ENCODE assay signal across 30 cellular contexts in the genomic region with DNA sequence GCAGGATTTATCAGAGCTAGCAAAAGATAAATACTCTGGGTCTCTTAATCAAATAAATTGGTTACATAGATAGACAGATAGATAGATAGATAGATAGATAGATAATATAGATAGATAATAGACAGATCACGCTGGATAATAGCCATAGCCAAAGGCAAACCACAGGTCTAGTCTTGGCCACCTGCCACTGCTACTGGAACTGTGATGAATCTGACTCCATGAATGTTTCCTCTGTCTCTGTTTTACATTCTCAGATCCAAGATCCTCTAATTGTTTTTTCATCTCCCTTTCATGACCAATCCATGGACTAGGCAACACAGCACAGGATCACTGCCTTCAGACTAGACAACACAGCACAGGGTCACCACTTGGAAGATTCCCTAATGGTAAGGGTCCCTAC.
DNase-seq lines count a peak whose midpoint lies in the region; FAIRE-seq and TF ChIP-seq lines count a peak whose summit lies in the region.
"Had no signal": no experiment of that assay in that cellular context is flagged by ENCODE, and none has a peak within 500 bp of the region (broad histone marks: within the 10 kb centered on the region; RNA-seq: fewer than 3 reads in every experiment).

No MANE protein-coding gene starts in this region.

- dilution Hi-C loops in keratinocyte (cut with MboI; ENCODE audit: extremely low pct_ligation_motif_present, low sequenced_read_pairs) = no loop called here

- no peak overlapping the region for H3K4me3 ChIP-seq in keratinocyte (ENCODE audit: control insufficient read depth in 2 of 3, extremely low read depth in 1 of 3, insufficient read depth in 2 of 3, low read depth in 1 of 3, low read length in 3 of 3)
- H3K4me3 ChIP-seq: GM23248, ovary, PC-9 had no signal

- peaks cover 1% of the 10 kb centered on the region for H3K27me3 Mint-ChIP-seq in activated CD4-positive, alpha-beta T cell treated with anti-CD3 and anti-CD28 coated beads, Interleukin-2, amount 10 ng/mL, durations not matched to agents 7 days and 5 days
- H3K27me3 Mint-ChIP-seq: IgD-negative memory B cell; stimulated activated memory B cell treated with anti-CD40 and anti-IgM and Interleukin-4, amounts not matched to agents 10 μg/mL and 1 μg/mL and 100 μg/mL, for 72 hours; type B pancreatic cell had no signal

- no peaks in the 10 kb centered on the region for H3K9me3 Mint-ChIP-seq in activated CD4-positive, alpha-beta T cell treated with anti-CD3 and anti-CD28 coated beads, Interleukin-2, amount 10 ng/mL, durations not matched to agents 7 days and 5 days
- H3K9me3 Mint-ChIP-seq: activated T-helper 2 cell treated with anti-CD3 and anti-CD28 coated beads, Interferon-gamma antibody, Interleukin-2, Interleukin-4, amounts not matched to agents 10 μg/mL and 5 μg/mL and 100 μg/mL, durations not matched to agents 14 hours and 24 hours and 36 hours; IgD-negative memory B cell; stimulated activated memory B cell treated with anti-CD40 and anti-IgM and Interleukin-4, amounts not matched to agents 10 μg/mL and 1 μg/mL and 100 μg/mL, for 72 hours; type B pancreatic cell had no signal

- peak; percentile 0 for DNase-seq in NCI-H146 (lab: John Stamatoyannopoulos, UW)
- no peak for DNase-seq in NCI-H146 treated with DMSO at 0.1 percent for 48 hours (lab: John Stamatoyannopoulos, UW; ENCODE audit: unreplicated experiment)
- DNase-seq in NCI-H446 treated with DMSO at 0.1 percent for 48 hours (lab: John Stamatoyannopoulos, UW) = peak; percentile 30
- peak; percentile 31 for DNase-seq in astrocyte of the hippocampus (ENCODE audit: low read depth, low spot score)
- no peak for DNase-seq in keratinocyte (ENCODE audit: low read depth, low spot score)
- no peak for DNase-seq in stimulated activated CD4-positive, alpha-beta T cell treated with anti-CD3 and anti-CD28 coated beads, Interleukin-2, amount 100 ng/mL, for 24 hours
- no peak for DNase-seq in activated CD4-positive, alpha-beta T cell treated with anti-CD3 and anti-CD28 coated beads, Interleukin-2, amount 10 ng/mL, durations not matched to agents 7 days and 5 days
- DNase-seq in activated T-cell treated with anti-CD3 and anti-CD28 coated beads for 4 hours = no peak
- DNase-seq: 8988T; activated CD4-positive, alpha-beta T cell treated with anti-CD3 and anti-CD28 coated beads for 36 hours; activated CD8-positive, alpha-beta T cell treated with anti-CD3 and anti-CD28 coated beads, Interleukin-2, amount 10 ng/mL, durations not matched to agents 7 days and 5 days; activated naive CD4-positive, alpha-beta T cell treated with anti-CD3 and anti-CD28 coated beads, Interleukin-2, amount 50 U/mL, for 16 hours; Calu3; DND-41; effector CD4-positive, alpha-beta T cell; GF-D8; GM23248; hypothalamus; left colon; NCI-H1092 treated with DMSO at 0.1 percent for 48 hours; NCI-H2081; ovary; PC-9; SW 1271; T-helper 9 cell had no signal

- H3K36me3 ChIP-seq in keratinocyte (ENCODE audit: control insufficient read depth in 2 of 2, extremely low read depth in 1 of 2, insufficient read depth in 2 of 2, low read length in 2 of 2) = no peaks in the 10 kb centered on the region
- H3K36me3 ChIP-seq: ovary had no signal

- H2AFZ ChIP-seq in keratinocyte (ENCODE audit: control insufficient read depth, low read length) = no peak overlapping the region
- H2AFZ ChIP-seq: GM23248 had no signal

- POLR2A ChIA-PET in activated CD4-positive, alpha-beta T cell treated with anti-CD3 and anti-CD28 coated beads, Interleukin-2, amount 10 ng/mL, durations not matched to agents 7 days and 5 days (lab: Charles Lee) = no interaction called here

- no peak overlapping the region for H3K27ac ChIP-seq in keratinocyte (ENCODE audit: control insufficient read depth, insufficient read depth, low read length)
- H3K27ac ChIP-seq: GM23248, ovary, PC-9 had no signal

- no peaks in the 10 kb centered on the region for H3K4me1 Mint-ChIP-seq in activated CD4-positive, alpha-beta T cell treated with anti-CD3 and anti-CD28 coated beads, Interleukin-2, amount 10 ng/mL, durations not matched to agents 7 days and 5 days
- H3K4me1 Mint-ChIP-seq: activated CD4-positive, alpha-beta T cell treated with anti-CD3 and anti-CD28 coated beads for 36 hours; IgD-negative memory B cell; stimulated activated memory B cell treated with anti-CD40 and anti-IgM and Interleukin-4, amounts not matched to agents 10 μg/mL and 1 μg/mL and 100 μg/mL, for 72 hours had no signal

- H3K36me3 Mint-ChIP-seq in activated CD4-positive, alpha-beta T cell treated with anti-CD3 and anti-CD28 coated beads, Interleukin-2, amount 10 ng/mL, durations not matched to agents 7 days and 5 days (ENCODE audit: low read depth) = no peaks in the 10 kb centered on the region
- H3K36me3 Mint-ChIP-seq: IgD-negative memory B cell; stimulated activated memory B cell treated with anti-CD40 and anti-IgM and Interleukin-4, amounts not matched to agents 10 μg/mL and 1 μg/mL and 100 μg/mL, for 72 hours; type B pancreatic cell had no signal

- H3K4me1 ChIP-seq in keratinocyte (ENCODE audit: control insufficient read depth, extremely low read depth, insufficient read depth, low read length) = no peaks in the 10 kb centered on the region

- CTCF ChIA-PET in activated CD4-positive, alpha-beta T cell treated with anti-CD3 and anti-CD28 coated beads, Interleukin-2, amount 10 ng/mL, durations not matched to agents 7 days and 5 days (lab: Charles Lee) = no interaction called here

- H3K4me2 ChIP-seq in keratinocyte (ENCODE audit: control insufficient read depth, extremely low read depth, insufficient read depth, low read depth, low read length) = no peak overlapping the region
- H3K4me2 ChIP-seq: PC-9 had no signal

- no peaks in the 10 kb centered on the region for H3K9me3 ChIP-seq in keratinocyte (ENCODE audit: control insufficient read depth, low read depth, low read length)
- H3K9me3 ChIP-seq: ovary had no signal

- no peak overlapping the region for H3K27ac Mint-ChIP-seq in activated CD4-positive, alpha-beta T cell treated with anti-CD3 and anti-CD28 coated beads, Interleukin-2, amount 10 ng/mL, durations not matched to agents 7 days and 5 days
- H3K27ac Mint-ChIP-seq: activated CD4-positive, alpha-beta T cell treated with anti-CD3 and anti-CD28 coated beads for 36 hours; activated CD8-positive, alpha-beta T cell treated with anti-CD3 and anti-CD28 coated beads, Interleukin-2, amount 10 ng/mL, durations not matched to agents 7 days and 5 days; activated T-helper 2 cell treated with anti-CD3 and anti-CD28 coated beads, Interferon-gamma antibody, Interleukin-2, Interleukin-4, amounts not matched to agents 10 μg/mL and 5 μg/mL and 100 μg/mL, durations not matched to agents 14 hours and 24 hours and 36 hours; IgD-negative memory B cell; stimulated activated memory B cell treated with anti-CD40 and anti-IgM and Interleukin-4, amounts not matched to agents 10 μg/mL and 1 μg/mL and 100 μg/mL, for 72 hours; type B pancreatic cell had no signal

- H3K9ac ChIP-seq in keratinocyte (ENCODE audit: control insufficient read depth, extremely low read depth, insufficient read depth, low read length) = no peak overlapping the region
- H3K9ac ChIP-seq: GM23248 had no signal

- no peaks in the 10 kb centered on the region for H3K9me1 ChIP-seq in keratinocyte (ENCODE audit: control insufficient read depth, extremely low read depth, insufficient read depth, low read length)

- peak; percentile 34 for FAIRE-seq in keratinocyte (lab: Jason Lieb, UNC)
- FAIRE-seq: colon had no signal

- H3K27me3 ChIP-seq in keratinocyte (ENCODE audit: control insufficient read depth, extremely low read depth, insufficient read depth, low read length) = no peaks in the 10 kb centered on the region
- H3K27me3 ChIP-seq: ovary had no signal

- no peak for TF ChIP-seq CTCF in keratinocyte (optimal IDR thresholded peaks at IDR 0.05 in 1 of 3, IDR thresholded peaks at IDR 0.05 in 1 of 3, conservative IDR thresholded peaks at IDR 0.05 in 1 of 3; ENCODE audit: extremely low read depth in 1 of 3, insufficient read depth in 2 of 3, low read length in 3 of 3)

- H3K79me2 ChIP-seq in keratinocyte (ENCODE audit: control insufficient read depth, insufficient read depth, low read length) = no peaks in the 10 kb centered on the region

- H3K4me3 Mint-ChIP-seq in activated CD4-positive, alpha-beta T cell treated with anti-CD3 and anti-CD28 coated beads, Interleukin-2, amount 10 ng/mL, durations not matched to agents 7 days and 5 days = no peak overlapping the region
- H3K4me3 Mint-ChIP-seq: activated CD4-positive, alpha-beta T cell treated with anti-CD3 and anti-CD28 coated beads for 36 hours; activated CD8-positive, alpha-beta T cell treated with anti-CD3 and anti-CD28 coated beads, Interleukin-2, amount 10 ng/mL, durations not matched to agents 7 days and 5 days; IgD-negative memory B cell; stimulated activated memory B cell treated with anti-CD40 and anti-IgM and Interleukin-4, amounts not matched to agents 10 μg/mL and 1 μg/mL and 100 μg/mL, for 72 hours; type B pancreatic cell had no signal

- H4K20me1 ChIP-seq in keratinocyte (ENCODE audit: control insufficient read depth, extremely low read depth, insufficient read depth, low read length) = no peaks in the 10 kb centered on the region

Comparison
In these comparisons a context has a peak if more than half of its experiments do, and no peak if none do; other contexts are left out.
1. DNase-seq: peak in NCI-H146 (single experiment), NCI-H446 treated with DMSO at 0.1 percent for 48 hours (single experiment) and astrocyte of the hippocampus (single experiment); none in NCI-H146 treated with DMSO at 0.1 percent for 48 hours (single experiment), keratinocyte (single experiment), stimulated activated CD4-positive, alpha-beta T cell treated with anti-CD3 and anti-CD28 coated beads, Interleukin-2, amount 100 ng/mL, for 24 hours (0 of 2), activated CD4-positive, alpha-beta T cell treated with anti-CD3 and anti-CD28 coated beads, Interleukin-2, amount 10 ng/mL, durations not matched to agents 7 days and 5 days (single experiment) and activated T-cell treated with anti-CD3 and anti-CD28 coated beads for 4 hours (single experiment).